In genomic region chr3:173897631-173898030, GRCh38 we compare ENCODE assay signal across 33 cellular contexts.
"Had no signal": no experiment of that assay in that cellular context is flagged by ENCODE, and none has a peak within 500 bp of the region (broad histone marks: within the 10 kb centered on the region; RNA-seq: fewer than 3 reads in every experiment).

No MANE protein-coding gene starts in this region.

- H3K9me3 ChIP-seq: adrenal gland, body of pancreas, breast epithelium had no signal

- H3K9me3 Mint-ChIP-seq: activated CD4-positive, alpha-beta T cell treated with anti-CD3 and anti-CD28 coated beads, Interleukin-2, amount 10 ng/mL, durations not matched to agents 24 days and 14 days; activated naive CD4-positive, alpha-beta T cell treated with anti-CD3 and anti-CD28 coated beads for 36 hours; activated naive CD8-positive, alpha-beta T cell treated with anti-CD3 and anti-CD28 coated beads for 36 hours; activated T-helper 1 cell treated with anti-CD3 and anti-CD28 coated beads, Interleukin-12 subunit alpha, Interleukin-12 subunit beta, Interleukin-2, Interleukin-4 antibody, amounts not matched to agents 30 ng/mL and 10 ng/mL and 1 ng/mL, durations not matched to agents 14 hours and 24 hours and 36 hours; T-helper 2 cell treated with Interferon-gamma antibody and Interleukin-4, amounts not matched to agents 5 μg/mL and 100 μg/mL, for 36 hours had no signal

- H3K27me3 ChIP-seq: adrenal gland, body of pancreas, brain microvascular endothelial cell, breast epithelium had no signal

- H3K4me1 Mint-ChIP-seq: activated B cell treated with CpG ODN at 0.5 μM for 24 hours; activated CD4-positive, alpha-beta T cell treated with anti-CD3 and anti-CD28 coated beads, Interleukin-2, amount 10 ng/mL, durations not matched to agents 24 days and 14 days; activated naive CD8-positive, alpha-beta T cell treated with anti-CD3 and anti-CD28 coated beads for 36 hours; activated T-helper 17 cell treated with anti-CD3 and anti-CD28 coated beads, Interleukin-2, amount 50 U/mL, for 72 hours had no signal

- H3K4me3 Mint-ChIP-seq: activated B cell treated with CpG ODN at 0.5 μM for 24 hours; activated CD4-positive, alpha-beta memory T cell treated with anti-CD3 and anti-CD28 coated beads for 36 hours; activated CD4-positive, alpha-beta T cell treated with anti-CD3 and anti-CD28 coated beads, Interleukin-2, amount 10 ng/mL, durations not matched to agents 24 days and 14 days; activated CD8-positive, alpha-beta T cell treated with anti-CD3 and anti-CD28 coated beads for 36 hours; activated naive CD4-positive, alpha-beta T cell treated with anti-CD3 and anti-CD28 coated beads for 36 hours; activated naive CD8-positive, alpha-beta T cell treated with anti-CD3 and anti-CD28 coated beads for 36 hours; activated T-cell treated with anti-CD3 and anti-CD28 coated beads, Interleukin-2, amount 50 U/mL, for 4 hours; activated T-cell treated with anti-CD3 and anti-CD28 coated beads, Interleukin-2, amount 50 U/mL, for 72 hours; activated T-helper 1 cell treated with anti-CD3 and anti-CD28 coated beads, Interleukin-12 subunit alpha, Interleukin-12 subunit beta, Interleukin-2, Interleukin-4 antibody, amounts not matched to agents 30 ng/mL and 10 ng/mL and 1 ng/mL, durations not matched to agents 14 hours and 24 hours and 36 hours; activated T-helper 17 cell treated with anti-CD3 and anti-CD28 coated beads, Interleukin-2, amount 50 U/mL, for 72 hours; T-helper 2 cell treated with Interferon-gamma antibody and Interleukin-4, amounts not matched to agents 5 μg/mL and 100 μg/mL, for 36 hours had no signal

- H3K36me3 Mint-ChIP-seq: activated CD4-positive, alpha-beta memory T cell treated with anti-CD3 and anti-CD28 coated beads for 36 hours; activated naive CD4-positive, alpha-beta T cell treated with anti-CD3 and anti-CD28 coated beads, Interleukin-2, amount 50 U/mL, for 72 hours; activated naive CD8-positive, alpha-beta T cell treated with anti-CD3 and anti-CD28 coated beads for 36 hours had no signal

- DNase-seq: activated B cell treated with CpG ODN at 0.5 μM for 24 hours; activated CD4-positive, alpha-beta memory T cell treated with anti-CD3 and anti-CD28 coated beads for 36 hours; activated CD4-positive, alpha-beta T cell treated with anti-CD3 and anti-CD28 coated beads for 4 hours; activated CD4-positive, alpha-beta T cell treated with anti-CD3 and anti-CD28 coated beads, Interleukin-2, amount 10 ng/mL, durations not matched to agents 24 days and 14 days; activated CD4-positive, alpha-beta T cell treated with anti-CD3 and anti-CD28 coated beads, Interleukin-2, amount 50 U/mL, for 1 hour; activated CD4-positive, alpha-beta T cell treated with anti-CD3 and anti-CD28 coated beads, Interleukin-2, amount 50 U/mL, for 4 hours; activated CD4-positive, CD25-positive, alpha-beta regulatory T cell treated with anti-CD3 and anti-CD28 coated beads, Interleukin-2, amount 50 U/mL, for 72 hours; activated CD8-positive, alpha-beta memory T cell treated with anti-CD3 and anti-CD28 coated beads, Interleukin-2, amount 50 U/mL, for 4 hours; activated CD8-positive, alpha-beta T cell treated with anti-CD3 and anti-CD28 coated beads for 36 hours; activated effector memory CD4-positive, alpha-beta T cell treated with anti-CD3 and anti-CD28 coated beads, Interleukin-2, amount 50 U/mL, for 16 hours; activated gamma-delta T cell treated with Interleukin-2 at 50 U/mL for 16 hours; activated naive CD4-positive, alpha-beta T cell; activated naive CD4-positive, alpha-beta T cell treated with anti-CD3 and anti-CD28 coated beads for 36 hours; activated naive CD4-positive, alpha-beta T cell treated with anti-CD3 and anti-CD28 coated beads, Interleukin-2, amount 50 U/mL, for 16 hours; activated naive CD8-positive, alpha-beta T cell treated with anti-CD3 and anti-CD28 coated beads for 36 hours; activated T-cell treated with anti-CD3 and anti-CD28 coated beads for 4 hours; activated T-cell treated with anti-CD3 and anti-CD28 coated beads, Interleukin-2, amount 50 U/mL, for 1 hour; activated T-cell treated with anti-CD3 and anti-CD28 coated beads, Interleukin-2, amount 50 U/mL, for 4 hours; activated T-cell treated with anti-CD3 and anti-CD28 coated beads, Interleukin-2, amount 50 U/mL, for 72 hours; adrenal gland; amniotic stem cell; aorta; body of pancreas; brain microvascular endothelial cell; central memory CD4-positive, alpha-beta T cell; T-helper 2 cell; T-helper 9 cell had no signal

- H3K27ac ChIP-seq: adrenal gland, body of pancreas, brain microvascular endothelial cell, breast epithelium, VCaP had no signal

- H3K27me3 Mint-ChIP-seq: activated B cell treated with CpG ODN at 0.5 μM for 24 hours; activated CD4-positive, alpha-beta memory T cell treated with anti-CD3 and anti-CD28 coated beads for 36 hours; activated CD4-positive, alpha-beta T cell treated with anti-CD3 and anti-CD28 coated beads, Interleukin-2, amount 10 ng/mL, durations not matched to agents 24 days and 14 days; activated CD8-positive, alpha-beta T cell treated with anti-CD3 and anti-CD28 coated beads for 36 hours; activated naive CD8-positive, alpha-beta T cell treated with anti-CD3 and anti-CD28 coated beads for 36 hours; activated T-helper 17 cell treated with anti-CD3 and anti-CD28 coated beads, Interleukin-2, amount 50 U/mL, for 72 hours had no signal

- H3K36me3 ChIP-seq: adrenal gland, brain microvascular endothelial cell, breast epithelium had no signal

- H3K4me3 ChIP-seq: adrenal gland, body of pancreas, breast epithelium had no signal

- H3K4me1 ChIP-seq: adrenal gland, body of pancreas, breast epithelium had no signal

- H3K27ac Mint-ChIP-seq: activated B cell treated with CpG ODN at 0.5 μM for 24 hours; activated CD4-positive, alpha-beta memory T cell treated with anti-CD3 and anti-CD28 coated beads for 36 hours; activated CD4-positive, alpha-beta T cell treated with anti-CD3 and anti-CD28 coated beads, Interleukin-2, amount 10 ng/mL, durations not matched to agents 24 days and 14 days; activated CD8-positive, alpha-beta T cell treated with anti-CD3 and anti-CD28 coated beads for 36 hours; activated naive CD4-positive, alpha-beta T cell treated with anti-CD3 and anti-CD28 coated beads for 36 hours; activated naive CD4-positive, alpha-beta T cell treated with anti-CD3 and anti-CD28 coated beads, Interleukin-2, amount 50 U/mL, for 72 hours; activated naive CD8-positive, alpha-beta T cell treated with anti-CD3 and anti-CD28 coated beads for 36 hours; activated T-cell treated with anti-CD3 and anti-CD28 coated beads, Interleukin-2, amount 50 U/mL, for 72 hours; activated T-helper 1 cell treated with anti-CD3 and anti-CD28 coated beads, Interleukin-12 subunit alpha, Interleukin-12 subunit beta, Interleukin-2, Interleukin-4 antibody, amounts not matched to agents 30 ng/mL and 10 ng/mL and 1 ng/mL, durations not matched to agents 14 hours and 24 hours and 36 hours; activated T-helper 17 cell treated with anti-CD3 and anti-CD28 coated beads, Interleukin-2, amount 50 U/mL, for 72 hours; T-helper 2 cell treated with Interferon-gamma antibody and Interleukin-4, amounts not matched to agents 5 μg/mL and 100 μg/mL, for 36 hours had no signal
